8 cellular contexts compared by ENCODE assay signal in the genomic region with DNA sequence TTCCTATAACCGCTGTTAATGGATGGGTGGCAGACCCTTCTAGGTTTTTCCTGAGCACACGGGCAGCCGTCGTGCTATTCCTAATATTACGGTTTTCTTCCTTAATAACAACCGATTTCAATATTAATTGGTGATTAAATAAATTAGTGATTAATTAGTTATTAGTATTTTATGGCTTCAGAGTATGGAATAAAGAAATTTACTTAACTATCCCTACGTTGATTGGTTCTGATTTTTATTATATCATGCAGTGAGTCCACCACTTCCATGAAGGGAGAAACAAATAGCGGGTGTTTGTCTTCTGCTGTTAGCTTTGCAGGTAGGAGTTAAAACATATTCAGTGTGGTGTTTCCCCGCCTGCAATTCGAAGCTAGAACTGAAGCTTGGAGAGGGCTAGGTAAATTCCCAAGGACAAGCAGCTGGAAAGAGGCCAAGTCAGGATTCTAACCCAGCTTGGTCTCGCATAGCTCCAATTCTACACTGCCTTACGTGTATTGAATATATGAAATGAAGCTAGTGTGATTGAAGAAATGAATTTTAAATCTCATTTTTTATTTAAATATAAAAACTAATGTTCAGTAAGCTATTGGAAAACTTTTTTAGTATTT. TPM values are rescaled to one million over a fixed set of nuclear protein-coding genes. Genes with fewer than 3 reads are reported as not detected.
A peak's percentile ranks its signal among the peaks of the same experiment; 100 is the strongest.
DNase-seq lines count a peak whose midpoint lies in the region; ATAC-seq, FAIRE-seq and TF ChIP-seq lines count a peak whose summit lies in the region.

No MANE protein-coding gene starts in this region.

- H3K27me3 Mint-ChIP-seq in activated B cell treated with CpG ODN at 0.5 μM for 24 hours = peaks cover 2% of the 10 kb centered on the region

- peaks cover 33% of the 10 kb centered on the region for H3K36me3 Mint-ChIP-seq in activated B cell treated with CpG ODN at 0.5 μM for 24 hours (ENCODE audit: low read depth)

- H3K27ac Mint-ChIP-seq in activated B cell treated with CpG ODN at 0.5 μM for 24 hours = peak overlapping the region; percentile 100

- WGBS in A549 (ENCODE audit: missing lambda C conversion rate) = 51% methylated on average over 12 of the region's 12 CpGs

- peak overlapping the region; percentile 93 to 95 for H3K27ac ChIP-seq in A549

- H3K9me3 ChIP-seq in A549 (no peaks in the 10 kb centered on the region), neuron (ENCODE audit: low read length) (no peaks in the 10 kb centered on the region)

- H3K4me2 ChIP-seq in A549 = peak overlapping the region; percentile 95

- peak overlapping the region; percentile 55 for H2AFZ ChIP-seq in neuron (ENCODE audit: low read depth, low read length)

- DNase-seq in A549 (ENCODE audit: low read depth in 1 of 2, low spot score in 1 of 2) = no peak
- DNase-seq in HFF-Myc (ENCODE audit: extremely low read depth, low read depth) = no peak
- no peak for DNase-seq in activated B cell treated with CpG ODN at 0.5 μM for 24 hours
- DNase-seq in fibroblast of the aortic adventitia (ENCODE audit: low read depth) = no peak
- DNase-seq in left colon = no peak

- TF ChIP-seq POLR2A in A549 (IDR thresholded peaks at IDR 0.05; ENCODE audit: low read length) = no peak

- no peak for TF ChIP-seq EP300 in A549 (IDR thresholded peaks at IDR 0.05)

- H3K4me1 ChIP-seq in A549 = peaks cover 7% of the 10 kb centered on the region; the same call in 2 of the 3 replicates
- peaks cover 17% of the 10 kb centered on the region for H3K4me1 ChIP-seq in neuron (ENCODE audit: insufficient read depth, low read length)

- H3K4me3 ChIP-seq in A549 (peak overlapping the region; percentile 90), HFF-Myc (replicated peaks; ENCODE audit: low read depth, low read length) (peak overlapping the region; percentile 86), fibroblast of the aortic adventitia (ENCODE audit: low read depth, low read length) (peak overlapping the region; percentile 89), neuron (ENCODE audit: low read length) (peak overlapping the region; percentile 85)

- H3K4me1 Mint-ChIP-seq in activated B cell treated with CpG ODN at 0.5 μM for 24 hours = peaks cover 47% of the 10 kb centered on the region

- TF ChIP-seq CTCF in A549 (IDR thresholded peaks at IDR 0.05) (no peak), HFF-Myc (IDR thresholded peaks at IDR 0.05; ENCODE audit: low read depth, low read length, missing control alignments) (no peak), activated B cell treated with CpG ODN at 0.5 μM for 24 hours (IDR thresholded peaks at IDR 0.05) (no peak), fibroblast of the aortic adventitia (IDR thresholded peaks at IDR 0.05; ENCODE audit: insufficient read depth, low read length) (no peak)

- POLR2A ChIA-PET in A549 (lab: Yijun Ruan, JAX) (no interaction called here), activated B cell treated with CpG ODN at 0.5 μM for 24 hours (lab: Charles Lee) (interaction anchor here (0.5 to 0.6 kb wide), 2 partner anchors 9 to 19 kb away, joined by 3 read pairs; no protein-coding TSS in a partner anchor)

- peaks cover 22% of the 10 kb centered on the region for H3K36me3 ChIP-seq in neuron (ENCODE audit: insufficient read depth, low read length)

- peak overlapping the region; percentile 99 for H3K4me3 Mint-ChIP-seq in activated B cell treated with CpG ODN at 0.5 μM for 24 hours

- intact Hi-C loops in activated B cell treated with CpG ODN at 0.5 μM for 24 hours (cut with micrococcal nuclease) = loop anchor here (2.0 kb wide), 1 partner anchor 44 kb away; no protein-coding TSS in a partner anchor
- intact Hi-C loops in left colon (cut with DNase I, micrococcal nuclease) = no loop called here

- CTCF ChIA-PET in A549 (lab: Yijun Ruan, JAX) = interaction anchor here (2.0 kb wide), 1 partner anchor 14 kb away, joined by 5 read pairs; no protein-coding TSS in a partner anchor
- CTCF ChIA-PET in activated B cell treated with CpG ODN at 0.5 μM for 24 hours (lab: Charles Lee) = no interaction called here

- H3K9me3 Mint-ChIP-seq in activated B cell treated with CpG ODN at 0.5 μM for 24 hours = no peaks in the 10 kb centered on the region

- H3K27me3 ChIP-seq in neuron (ENCODE audit: insufficient read depth, low read length) = no peaks in the 10 kb centered on the region

- ATAC-seq in A549 = no peak
- no peak for ATAC-seq in activated B cell treated with CpG ODN at 0.5 μM for 24 hours (ENCODE audit: low read depth)
- ATAC-seq in HG02870 (IDR thresholded peaks at IDR 0.05; ENCODE audit: unreplicated experiment) = no peak
- ATAC-seq in HG02981 (IDR thresholded peaks at IDR 0.05; ENCODE audit: unreplicated experiment) = no peak
- ATAC-seq in left colon = no peak

- TF ChIP-seq RAD21 in A549 (conservative IDR thresholded peaks at IDR 0.05 in 1 of 2, IDR thresholded peaks at IDR 0.05 in 1 of 2) = no peak

- no peak for FAIRE-seq in A549 (lab: Jason Lieb, UNC)

TF ChIP-seq in A549, 52 proteins besides CTCF, POLR2A, EP300 and RAD21:
- TF ChIP-seq PHF8 (IDR thresholded peaks at IDR 0.05; ENCODE audit: borderline replicate concordance, low read depth) (no peak), MYC (IDR thresholded peaks at IDR 0.05; ENCODE audit: borderline replicate concordance, low read length) (no peak), RCOR1 (IDR thresholded peaks at IDR 0.05; ENCODE audit: low read depth, low read length) (no peak), BHLHE40 (IDR thresholded peaks at IDR 0.05; ENCODE audit: low read depth, low read length) (no peak)
- TF ChIP-seq, protein P1, sequence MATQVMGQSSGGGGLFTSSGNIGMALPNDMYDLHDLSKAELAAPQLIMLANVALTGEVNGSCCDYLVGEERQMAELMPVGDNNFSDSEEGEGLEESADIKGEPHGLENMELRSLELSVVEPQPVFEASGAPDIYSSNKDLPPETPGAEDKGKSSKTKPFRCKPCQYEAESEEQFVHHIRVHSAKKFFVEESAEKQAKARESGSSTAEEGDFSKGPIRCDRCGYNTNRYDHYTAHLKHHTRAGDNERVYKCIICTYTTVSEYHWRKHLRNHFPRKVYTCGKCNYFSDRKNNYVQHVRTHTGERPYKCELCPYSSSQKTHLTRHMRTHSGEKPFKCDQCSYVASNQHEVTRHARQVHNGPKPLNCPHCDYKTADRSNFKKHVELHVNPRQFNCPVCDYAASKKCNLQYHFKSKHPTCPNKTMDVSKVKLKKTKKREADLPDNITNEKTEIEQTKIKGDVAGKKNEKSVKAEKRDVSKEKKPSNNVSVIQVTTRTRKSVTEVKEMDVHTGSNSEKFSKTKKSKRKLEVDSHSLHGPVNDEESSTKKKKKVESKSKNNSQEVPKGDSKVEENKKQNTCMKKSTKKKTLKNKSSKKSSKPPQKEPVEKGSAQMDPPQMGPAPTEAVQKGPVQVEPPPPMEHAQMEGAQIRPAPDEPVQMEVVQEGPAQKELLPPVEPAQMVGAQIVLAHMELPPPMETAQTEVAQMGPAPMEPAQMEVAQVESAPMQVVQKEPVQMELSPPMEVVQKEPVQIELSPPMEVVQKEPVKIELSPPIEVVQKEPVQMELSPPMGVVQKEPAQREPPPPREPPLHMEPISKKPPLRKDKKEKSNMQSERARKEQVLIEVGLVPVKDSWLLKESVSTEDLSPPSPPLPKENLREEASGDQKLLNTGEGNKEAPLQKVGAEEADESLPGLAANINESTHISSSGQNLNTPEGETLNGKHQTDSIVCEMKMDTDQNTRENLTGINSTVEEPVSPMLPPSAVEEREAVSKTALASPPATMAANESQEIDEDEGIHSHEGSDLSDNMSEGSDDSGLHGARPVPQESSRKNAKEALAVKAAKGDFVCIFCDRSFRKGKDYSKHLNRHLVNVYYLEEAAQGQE (IDR thresholded peaks at IDR 0.05) = no peak
- TF ChIP-seq, protein P2, sequence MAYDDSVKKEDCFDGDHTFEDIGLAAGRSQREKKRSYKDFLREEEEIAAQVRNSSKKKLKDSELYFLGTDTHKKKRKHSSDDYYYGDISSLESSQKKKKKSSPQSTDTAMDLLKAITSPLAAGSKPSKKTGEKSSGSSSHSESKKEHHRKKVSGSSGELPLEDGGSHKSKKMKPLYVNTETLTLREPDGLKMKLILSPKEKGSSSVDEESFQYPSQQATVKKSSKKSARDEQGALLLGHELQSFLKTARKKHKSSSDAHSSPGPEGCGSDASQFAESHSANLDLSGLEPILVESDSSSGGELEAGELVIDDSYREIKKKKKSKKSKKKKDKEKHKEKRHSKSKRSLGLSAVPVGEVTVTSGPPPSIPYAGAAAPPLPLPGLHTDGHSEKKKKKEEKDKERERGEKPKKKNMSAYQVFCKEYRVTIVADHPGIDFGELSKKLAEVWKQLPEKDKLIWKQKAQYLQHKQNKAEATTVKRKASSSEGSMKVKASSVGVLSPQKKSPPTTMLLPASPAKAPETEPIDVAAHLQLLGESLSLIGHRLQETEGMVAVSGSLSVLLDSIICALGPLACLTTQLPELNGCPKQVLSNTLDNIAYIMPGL (CRISPR knock-in tag; IDR thresholded peaks at IDR 0.05; ENCODE audit: borderline replicate concordance) = no peak
- TF ChIP-seq, protein P3, sequence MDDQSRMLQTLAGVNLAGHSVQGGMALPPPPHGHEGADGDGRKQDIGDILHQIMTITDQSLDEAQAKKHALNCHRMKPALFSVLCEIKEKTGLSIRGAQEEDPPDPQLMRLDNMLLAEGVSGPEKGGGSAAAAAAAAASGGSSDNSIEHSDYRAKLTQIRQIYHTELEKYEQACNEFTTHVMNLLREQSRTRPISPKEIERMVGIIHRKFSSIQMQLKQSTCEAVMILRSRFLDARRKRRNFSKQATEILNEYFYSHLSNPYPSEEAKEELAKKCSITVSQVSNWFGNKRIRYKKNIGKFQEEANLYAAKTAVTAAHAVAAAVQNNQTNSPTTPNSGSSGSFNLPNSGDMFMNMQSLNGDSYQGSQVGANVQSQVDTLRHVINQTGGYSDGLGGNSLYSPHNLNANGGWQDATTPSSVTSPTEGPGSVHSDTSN (IDR thresholded peaks at IDR 0.05) = no peak

RNA-seq across cellular contexts. Expression of a gene that starts 0.9 kb away (rescaled TPM):
- polyA plus RNA-seq in A549 (2011; rRNA removed) = 9.4 and 11.6 TPM in 2 replicates
- 4.1 and 5.0 TPM in 2 replicates for polyA plus RNA-seq in A549 (2012; cell fraction: cytosol; rRNA removed)
- 4.4 and 6.5 TPM in 2 replicates for polyA plus RNA-seq in A549 (2012; cell fraction: nucleus; rRNA removed)
- 17.3 to 19.3 TPM (median 18.2 TPM) in 3 replicates for polyA plus RNA-seq in A549 (2017; fragmentation: RNase III; extraction: RNeasy Plus Mini Kit Qiagen cat#74134 plus additional on column Dnase treatment)
- polyA minus RNA-seq in A549 (2011; rRNA and poly(A)+ RNA removed) = 7.6 and 8.8 TPM in 2 replicates
- total RNA-seq in activated B cell treated with CpG ODN at 0.5 μM for 24 hours = 39.3 and 40.8 TPM in 2 replicates
- 19.1 and 29.1 TPM in 2 replicates for total RNA-seq in fibroblast of the aortic adventitia (ENCODE audit: low replicate concordance)
- total RNA-seq in left colon = 10 to 100 TPM; 14.5 to 14.8 TPM
